Comparison of ENCODE assay signal across 18 cellular contexts in the genomic region with DNA sequence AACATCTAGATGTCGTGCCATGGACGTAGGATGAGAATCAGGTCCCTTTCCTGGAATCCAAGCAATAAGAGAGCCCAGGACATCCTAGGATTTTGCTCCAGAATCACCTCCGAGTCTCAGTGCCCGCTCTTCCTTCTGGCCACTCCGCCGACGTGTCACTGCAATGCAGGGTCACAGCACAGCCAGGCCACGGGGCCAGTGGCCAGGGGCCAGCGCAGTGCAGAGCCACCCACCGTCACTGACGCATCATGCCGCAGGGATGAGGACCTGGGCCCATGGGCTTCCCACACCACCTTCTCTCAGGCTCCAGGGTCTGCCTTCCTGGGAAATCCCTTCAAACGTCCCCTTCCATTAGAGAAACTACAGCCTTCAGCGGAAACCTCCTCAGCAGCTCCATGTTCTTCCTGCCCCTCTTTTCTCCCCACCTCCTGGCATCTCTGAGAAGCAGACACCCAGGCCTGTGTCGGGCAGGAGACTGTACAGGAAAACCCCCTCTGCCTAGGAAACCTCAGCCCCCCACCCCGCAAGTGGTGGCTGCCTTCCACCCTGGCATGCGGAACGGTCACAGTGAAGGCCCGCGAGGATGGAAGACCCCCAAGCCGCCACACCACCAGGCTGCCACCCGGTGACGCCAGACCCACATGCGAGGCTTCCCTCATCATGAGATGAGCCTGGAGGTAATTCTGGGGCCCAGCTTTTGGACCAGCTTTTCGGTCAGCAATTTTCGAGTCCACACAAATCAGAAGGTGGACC. TPM values are rescaled to one million over a fixed set of nuclear protein-coding genes. Genes with fewer than 3 reads are reported as not detected.
A peak's percentile ranks its signal among the peaks of the same experiment; 100 is the strongest.
DNase-seq lines count a peak whose midpoint lies in the region; ATAC-seq, FAIRE-seq and TF ChIP-seq lines count a peak whose summit lies in the region.
"Had no signal": no experiment of that assay in that cellular context is flagged by ENCODE, and none has a peak within 500 bp of the region (broad histone marks: within the 10 kb centered on the region; RNA-seq: fewer than 3 reads in every experiment).

No MANE protein-coding gene starts in this region.

- H3K9ac ChIP-seq in H1 (replicated peaks in 1 of 4; ENCODE audit: extremely low read depth in 1 of 4, low read depth in 3 of 4, low read length in 3 of 4), result no peak overlapping the region

- no peak overlapping the region for H4K5ac ChIP-seq in H1 (ENCODE audit: insufficient read length, low read depth, low read length)

- TF ChIP-seq EP300 in H1 (IDR thresholded peaks at IDR 0.05; ENCODE audit: borderline replicate concordance in 1 of 2, low read depth in 2 of 2, low read length in 2 of 2), result no peak

- H3K27me3 ChIP-seq in heart right ventricle (peaks cover 0 to 2% (median 0%) of the 10 kb centered on the region in 7 donors), H1 (replicated peaks in 1 of 4; ENCODE audit: control insufficient read depth in 3 of 4, extremely low read depth in 1 of 4, insufficient read depth in 3 of 4, low read length in 3 of 4) (no peaks in the 10 kb centered on the region), spleen (replicated peaks in 1 of 7) (no peaks in the 10 kb centered on the region)
- H3K27me3 ChIP-seq: BE2C had no signal

- H3K4ac ChIP-seq in H1 (replicated peaks; ENCODE audit: insufficient read length, low read depth, low read length), result no peak overlapping the region

- H3K4me3 ChIP-seq in heart right ventricle (no peak overlapping the region), OCI-LY7 (ENCODE audit: low read depth, low read length, poor library complexity, severe bottlenecking) (no peak overlapping the region), H1 (ENCODE audit: extremely low read depth in 1 of 4, insufficient read depth in 2 of 4, low read depth in 3 of 4, low read length in 4 of 4) (no peak overlapping the region), spleen (no peak overlapping the region)
- H3K4me3 ChIP-seq: GM12878, HAP-1, K562 had no signal

- H3K9me2 ChIP-seq in OCI-LY7 (ENCODE audit: insufficient read depth, low read length), result no peaks in the 10 kb centered on the region

- H3K4me1 ChIP-seq in heart right ventricle, result no peaks in the 10 kb centered on the region
- no peaks in the 10 kb centered on the region for H3K4me1 ChIP-seq in OCI-LY7 (ENCODE audit: insufficient read depth, low read length, poor library complexity, severe bottlenecking)
- no peaks in the 10 kb centered on the region; a peak in 1 of 7 replicates for H3K4me1 ChIP-seq in H1 (replicated peaks in 1 of 4; ENCODE audit: control insufficient read depth in 3 of 4, insufficient read depth in 4 of 4, low read length in 3 of 4)
- no peaks in the 10 kb centered on the region for H3K4me1 ChIP-seq in spleen
- H3K4me1 ChIP-seq: BE2C, HAP-1 had no signal

- H4K8ac ChIP-seq in H1 (ENCODE audit: extremely low read depth, insufficient read depth, low read length), result peak overlapping the region; percentile 60; the same call in 1 of the 2 replicates

- CTCF ChIA-PET in OCI-LY7 (lab: Charles Lee; ENCODE audit: unreplicated experiment), result no interaction called here
- CTCF ChIA-PET in H1 (lab: Charles Lee; ENCODE audit: partially characterized antibody), result interaction anchor here (0.7 to 1.6 kb wide), 5 partner anchors 9 to 360 kb away, joined by 3 to 5 read pairs (median 4); no protein-coding TSS in a partner anchor

- ATAC-seq in left ventricle myocardium superior (no peak), heart right ventricle (no peak), HG03175 (IDR thresholded peaks at IDR 0.05; ENCODE audit: unreplicated experiment) (no peak)
- ATAC-seq: GM12878, K562 had no signal

- H3K18ac ChIP-seq in H1 (ENCODE audit: extremely low read depth, low read length), result no peak overlapping the region

- H2BK12ac ChIP-seq in H1 (ENCODE audit: low read depth, low read length), result no peak overlapping the region

- no peaks in the 10 kb centered on the region; the same call in 1 of the 2 replicates for H3K79me1 ChIP-seq in H1 (ENCODE audit: low read depth, low read length)

- no peak overlapping the region for H2BK5ac ChIP-seq in H1 (ENCODE audit: low read depth, low read length)

- BruUV-seq in OCI-LY7 (replicated peaks; lab: Mats Ljungman, UMichigan), result no TSS peak

- POLR2A ChIA-PET in OCI-LY7 (lab: Charles Lee), result no interaction called here
- POLR2A ChIA-PET in H1 (lab: Charles Lee; ENCODE audit: partially characterized antibody), result no interaction called here

- TF ChIP-seq POLR2A in H1 (IDR thresholded peaks at IDR 0.05; ENCODE audit: control extremely low read depth in 1 of 2, low read depth in 2 of 2, low read length in 2 of 2) (no peak), spleen (IDR thresholded peaks at IDR 0.05) (no peak)

- H2AFZ ChIP-seq in OCI-LY7 (ENCODE audit: low read length) (no peak overlapping the region), H1 (ENCODE audit: low read length) (no peak overlapping the region)

- no peak overlapping the region for H3K56ac ChIP-seq in H1 (replicated peaks; ENCODE audit: insufficient read length, low read depth, low read length)

- no peaks in the 10 kb centered on the region for H3K23me2 ChIP-seq in H1 (ENCODE audit: low read depth, low read length)

- TF ChIP-seq CTCF in heart right ventricle (IDR thresholded peaks at IDR 0.05) (no peak), OCI-LY7 (conservative IDR thresholded peaks at IDR 0.05; ENCODE audit: low read length) (0 out of 2 replicates have a peak, but pooled peaks have one; percentile 19), H1 (IDR thresholded peaks at IDR 0.05; ENCODE audit: control extremely low read depth in 1 of 3, insufficient read depth in 1 of 3, low read depth in 1 of 3, low read length in 3 of 3) (peak in 2 of 3 experiments; percentile 23 to 39; a peak in 2 of 4 replicates), spleen (IDR thresholded peaks at IDR 0.05 in 8 of 11, conservative IDR thresholded peaks at IDR 0.05 in 3 of 11) (no peak)

- H3K27ac ChIP-seq in heart right ventricle (no peak overlapping the region), OCI-LY7 (ENCODE audit: low read depth, low read length, poor library complexity, severe bottlenecking) (no peak overlapping the region), H1 (ENCODE audit: low read depth, low read length) (no peak overlapping the region), spleen (no peak overlapping the region)
- H3K27ac ChIP-seq: HL-60 had no signal

- 93 to 95% methylated on average over 26 of the region's 26 CpGs for WGBS in heart right ventricle, 2 donors
- 87% methylated on average over 26 of the region's 26 CpGs; no CpG with 5 or more reads in 1 of the 2 experiments for WGBS in H1 (ENCODE audit: extremely low coverage in 1 of 2, insufficient coverage in 1 of 2, insufficient read length in 1 of 2, insufficient replicate concordance in 2 of 2, low coverage in 1 of 2, low lambda C conversion rate in 2 of 2, missing lambda C conversion rate in 1 of 2), 2 experiments
- 87 to 95% (median 92%) methylated on average over 17 to 26 of the region's 26 CpGs for WGBS in spleen, 5 donors

- H2BK20ac ChIP-seq in H1 (ENCODE audit: low read length), result no peak overlapping the region

- no peak overlapping the region for H4K91ac ChIP-seq in H1 (replicated peaks; ENCODE audit: insufficient read length, low read length)

- H3K9me3 ChIP-seq in heart right ventricle (no peaks in the 10 kb centered on the region), OCI-LY7 (ENCODE audit: low read length) (no peaks in the 10 kb centered on the region), H1 (ENCODE audit: insufficient read depth in 2 of 2, low read depth in 1 of 2, low read length in 1 of 2) (no peaks in the 10 kb centered on the region; a peak in 1 of 4 replicates), spleen (no peaks in the 10 kb centered on the region)
- H3K9me3 ChIP-seq: BE2C, HAP-1 had no signal

- H3K4me2 ChIP-seq in OCI-LY7 (ENCODE audit: low read length) (no peak overlapping the region), H1 (ENCODE audit: insufficient read depth in 1 of 2, low read depth in 2 of 2, low read length in 2 of 2) (no peak overlapping the region)

- FAIRE-seq in H1 (lab: Jason Lieb, UNC), result no peak
- FAIRE-seq: A204.1, GM12878, K562 had no signal

- no peak overlapping the region for H3K23ac ChIP-seq in H1 (ENCODE audit: insufficient read length)

- H3K36me3 ChIP-seq in heart right ventricle, result no peaks in the 10 kb centered on the region
- no peaks in the 10 kb centered on the region for H3K36me3 ChIP-seq in OCI-LY7 (ENCODE audit: insufficient read depth, low read length)
- no peaks in the 10 kb centered on the region for H3K36me3 ChIP-seq in H1 (ENCODE audit: control insufficient read depth in 2 of 4, insufficient read depth in 4 of 4, low read length in 3 of 4)
- H3K36me3 ChIP-seq in spleen, result no peaks in the 10 kb centered on the region
- H3K36me3 ChIP-seq: BE2C, HAP-1 had no signal

- no peak overlapping the region for H2AK5ac ChIP-seq in H1 (ENCODE audit: low read depth, low read length)

- H3K14ac ChIP-seq in H1 (ENCODE audit: insufficient read length), result no peak overlapping the region

- no peaks in the 10 kb centered on the region for H3K79me2 ChIP-seq in OCI-LY7 (ENCODE audit: insufficient read depth, low read depth, low read length)
- H3K79me2 ChIP-seq in H1 (ENCODE audit: control insufficient read depth in 1 of 2, insufficient read depth in 2 of 2, low read length in 2 of 2), result no peaks in the 10 kb centered on the region

- peak; percentile 40 to 58 for TF ChIP-seq RAD21 in H1 (IDR thresholded peaks at IDR 0.05 in 1 of 2, conservative IDR thresholded peaks at IDR 0.05 in 1 of 2; ENCODE audit: low read depth in 2 of 2, low read length in 2 of 2)

- H2BK120ac ChIP-seq in H1 (replicated peaks; ENCODE audit: low read depth, low read length), result no peak overlapping the region

- no peak overlapping the region for H2BK15ac ChIP-seq in H1 (ENCODE audit: low read length)

- H4K20me1 ChIP-seq in OCI-LY7 (ENCODE audit: insufficient read depth, low read length) (no peaks in the 10 kb centered on the region), H1 (replicated peaks in 1 of 2; ENCODE audit: control insufficient read depth in 1 of 2, insufficient read depth in 2 of 2, low read length in 2 of 2) (peaks cover 0 to 8% of the 10 kb centered on the region in 2 experiments)

- intact Hi-C loops in left ventricle myocardium superior (cut with micrococcal nuclease), result no loop called here
- intact Hi-C loops in heart right ventricle (cut with DNase I), result no loop called here
- intact Hi-C loops in OCI-LY7 (cut with micrococcal nuclease; ENCODE audit: unreplicated experiment), result no loop called here
- intact Hi-C loops in spleen (cut with DNase I; ENCODE audit: low total_unique reads), result no loop called here

- DNase-seq in left ventricle myocardium superior (peak; percentile 17), heart right ventricle (no peak), OCI-LY7 (ENCODE audit: low spot score) (no peak), H1 (ENCODE audit: low read depth in 1 of 2, low spot score in 2 of 2) (no peak), spleen (peak; percentile 55), DMS 273 (lab: John Stamatoyannopoulos, UW; ENCODE audit: unreplicated experiment) (no peak)
- DNase-seq: ACHN; BE2C; CD4-positive, alpha-beta memory T cell; DND-41; EL; IMR-90 had no signal

RNA-seq across cellular contexts. Expression of a gene that starts 32.1 kb away (rescaled TPM):
- 4.9 TPM for total RNA-seq in left ventricle myocardium superior
- total RNA-seq in heart right ventricle, result 1 to 10 TPM; 2.7 to 7.7 (median 5.7) TPM
- polyA plus RNA-seq in heart right ventricle, result 1 to 10 TPM; 4.7 to 8.9 TPM
- 13.1 and 16.8 TPM in 2 replicates for total RNA-seq in OCI-LY7 (2014; rRNA removed; shearing (Covaris generic))
- 30.4 and 32.4 TPM in 2 replicates for total RNA-seq in OCI-LY7 (2022)
- 15.6 and 17.3 TPM in 2 replicates for total RNA-seq in H1 (2021; fragmentation: NEBNext Ultra II Directional; extraction: Animal tissue kit (Norgen Biotek cat#: 25700))
- polyA plus RNA-seq in H1 (2011; rRNA removed), result 10.6 and 18.1 TPM in 2 replicates
- polyA plus RNA-seq in H1 (2011; cell fraction: cytosol; rRNA removed), result 19.9 TPM
- polyA plus RNA-seq in H1 (2011; cell fraction: nucleus; rRNA removed), result 22.0 TPM
- 13.4 to 23.5 TPM (median 20.3 TPM) in 4 replicates for polyA plus RNA-seq in H1 (2012, experiment 1 of 2)
- 11.9 TPM for polyA plus RNA-seq in H1 (2012, experiment 2 of 2)
- polyA plus RNA-seq in H1 (2013, experiment 1 of 2), result 11.6 TPM
- polyA plus RNA-seq in H1 (2013, experiment 2 of 2), result 10.9 TPM
- 7.3 and 11.0 TPM in 2 replicates for polyA minus RNA-seq in H1 (2011; rRNA and poly(A)+ RNA removed)
- 5.1 TPM for polyA minus RNA-seq in H1 (2011; cell fraction: cytosol; rRNA and poly(A)+ RNA removed)
- 8.8 TPM for polyA minus RNA-seq in H1 (2011; cell fraction: nucleus; rRNA and poly(A)+ RNA removed)
- 10 to 100 TPM in 6 of 7 donors, 1 to 10 TPM in 1; 9.6 to 27.8 (median 15.4) TPM for total RNA-seq in spleen
- 10 to 100 TPM; 13.2 to 23.8 (median 16.0) TPM for polyA plus RNA-seq in spleen

RNA-seq across cellular contexts. Expression of a gene that starts 56.4 kb away (rescaled TPM):
- total RNA-seq in left ventricle myocardium superior (3.2 TPM), heart right ventricle (1 to 10 TPM; 3.0 to 8.1 (median 4.7) TPM), OCI-LY7 (2022) (16.1 and 17.3 TPM in 2 replicates), spleen (10 to 100 TPM; 11.9 to 29.9 (median 19.4) TPM)
- polyA plus RNA-seq in heart right ventricle (1 to 10 TPM; 3.5 to 6.0 TPM), H1 (2011; rRNA removed) (1.2 and 2.0 TPM in 2 replicates), spleen (10 to 100 TPM in 1 of 3 donors, 1 to 10 TPM in 2; 6.1 to 13.0 (median 8.5) TPM)
- 10.0 and 13.0 TPM in 2 replicates for total RNA-seq in OCI-LY7 (2014; rRNA removed; shearing (Covaris generic))
- total RNA-seq in H1 (2021; fragmentation: NEBNext Ultra II Directional; extraction: Animal tissue kit (Norgen Biotek cat#: 25700)), result 3.8 and 4.3 TPM in 2 replicates
- polyA plus RNA-seq in H1 (2011; cell fraction: cytosol; rRNA removed), result 3.1 TPM
- 8.2 TPM for polyA plus RNA-seq in H1 (2011; cell fraction: nucleus; rRNA removed)
- 2.8 to 4.0 TPM (median 2.9 TPM) in 4 replicates for polyA plus RNA-seq in H1 (2012, experiment 1 of 2)
- polyA plus RNA-seq in H1 (2012, experiment 2 of 2), result 1.7 TPM
- polyA plus RNA-seq in H1 (2013, experiment 1 of 2), result 3.6 TPM
- polyA plus RNA-seq in H1 (2013, experiment 2 of 2), result 2.5 TPM
- polyA minus RNA-seq in H1 (2011; rRNA and poly(A)+ RNA removed), result 1.1 and 1.6 TPM in 2 replicates
- 0.88 TPM for polyA minus RNA-seq in H1 (2011; cell fraction: cytosol; rRNA and poly(A)+ RNA removed)
- polyA minus RNA-seq in H1 (2011; cell fraction: nucleus; rRNA and poly(A)+ RNA removed), result 4.0 TPM

Comparison
In these comparisons a context has a peak if more than half of its experiments do, and no peak if none do; other contexts are left out.
1. DNase-seq: peak in left ventricle myocardium superior (single experiment) and spleen (single experiment); none in heart right ventricle (0 of 2), OCI-LY7 (single experiment), H1 (0 of 2) and DMS 273 (single experiment).
2. CTCF ChIP-seq: peak in OCI-LY7 (single experiment) and H1 (2 of 3); none in heart right ventricle (0 of 9) and spleen (0 of 11).